ENCODE assay signal across 21 cellular contexts in genomic region chr12:117002040-117002832, GRCh38.
DNase-seq lines count a peak whose midpoint lies in the region; ATAC-seq, FAIRE-seq and TF ChIP-seq lines count a peak whose summit lies in the region.
"Had no signal": no experiment of that assay in that cellular context is flagged by ENCODE, and none has a peak within 500 bp of the region (broad histone marks: within the 10 kb centered on the region; RNA-seq: fewer than 3 reads in every experiment).

No MANE protein-coding gene starts in this region.

- peaks cover 14% of the 10 kb centered on the region for H3K36me3 Mint-ChIP-seq in neural progenitor cell

- H3K4me1 ChIP-seq in SK-N-SH (ENCODE audit: control insufficient read depth in 1 of 2, insufficient read depth in 2 of 2, low read depth in 1 of 2, low read length in 1 of 2) (peaks cover 0 to 14% of the 10 kb centered on the region in 2 experiments; a peak in 1 of 4 replicates), heart left ventricle (peaks cover 0 to 31% (median 6%) of the 10 kb centered on the region in 12 donors), neural progenitor cell (peaks cover 10% of the 10 kb centered on the region), breast epithelium (no peaks in the 10 kb centered on the region)
- H3K4me1 ChIP-seq: BLaER1 treated with 17β-estradiol and CSF1 and Interleukin-3, amounts not matched to agents 10 nM and 100 nM had no signal

- H3F3A ChIP-seq in SK-N-SH (replicated peaks; ENCODE audit: insufficient read depth), result no peaks in the 10 kb centered on the region
- no peaks in the 10 kb centered on the region for H3F3A ChIP-seq in neural progenitor cell (ENCODE audit: low read depth)

- no peaks in the 10 kb centered on the region for H3K27me3 ChIP-seq in SK-N-SH (ENCODE audit: insufficient read depth)
- no peaks in the 10 kb centered on the region for H3K27me3 ChIP-seq in heart left ventricle
- no peaks in the 10 kb centered on the region for H3K27me3 ChIP-seq in neural progenitor cell
- H3K27me3 ChIP-seq in breast epithelium, result no peaks in the 10 kb centered on the region
- H3K27me3 ChIP-seq: BLaER1 treated with 17β-estradiol and CSF1 and Interleukin-3, amounts not matched to agents 10 nM and 100 nM had no signal

- H4K20me1 ChIP-seq in SK-N-SH (ENCODE audit: insufficient read depth), result no peaks in the 10 kb centered on the region; the same call in 1 of the 2 replicates
- H4K20me1 ChIP-seq in neural progenitor cell (ENCODE audit: low read depth), result peaks cover 8% of the 10 kb centered on the region

- H3K27ac ChIP-seq in SK-N-SH (ENCODE audit: low read depth in 2 of 2, low read length in 1 of 2), result no peak overlapping the region; a peak in 1 of 4 replicates
- peak overlapping the region in 6 of 12 donors; percentile 9 to 71 (median 33) for H3K27ac ChIP-seq in heart left ventricle
- peak overlapping the region; percentile 29 for H3K27ac ChIP-seq in neural progenitor cell
- H3K27ac ChIP-seq in breast epithelium, result no peak overlapping the region
- H3K27ac ChIP-seq: BLaER1 treated with 17β-estradiol and CSF1 and Interleukin-3, amounts not matched to agents 10 nM and 100 nM; KMS-11; PC-9 had no signal

- CTCF ChIA-PET in SK-N-SH (lab: Yijun Ruan, JAX), result no interaction called here

- no peak overlapping the region for H3K4me3 ChIP-seq in SK-N-SH (ENCODE audit: low read depth in 2 of 2, low read length in 1 of 2)
- H3K4me3 ChIP-seq in cardiac fibroblast (replicated peaks in 1 of 2; ENCODE audit: low read depth in 2 of 2, low read length in 2 of 2), result no peak overlapping the region
- H3K4me3 ChIP-seq in heart left ventricle, result no peak overlapping the region
- H3K4me3 ChIP-seq in neural progenitor cell, result no peak overlapping the region
- H3K4me3 ChIP-seq in breast epithelium, result no peak overlapping the region
- H3K4me3 ChIP-seq: BLaER1 treated with 17β-estradiol and CSF1 and Interleukin-3, amounts not matched to agents 10 nM and 100 nM; GM12878; PC-9 had no signal

- TF ChIP-seq POLR2A in heart left ventricle (IDR thresholded peaks at IDR 0.05) (no peak), GM12891 (IDR thresholded peaks at IDR 0.05; ENCODE audit: low read depth, low read length) (no peak), breast epithelium (IDR thresholded peaks at IDR 0.05) (no peak)

- H3K36me3 ChIP-seq in SK-N-SH (replicated peaks in 1 of 2; ENCODE audit: control insufficient read depth in 1 of 2, insufficient read depth in 2 of 2, low read length in 1 of 2), result peaks cover 23 to 76% of the 10 kb centered on the region in 2 experiments
- peaks cover 0 to 40% (median 29%) of the 10 kb centered on the region in 9 donors for H3K36me3 ChIP-seq in heart left ventricle
- no peaks in the 10 kb centered on the region for H3K36me3 ChIP-seq in neural progenitor cell
- H3K36me3 ChIP-seq in breast epithelium, result no peaks in the 10 kb centered on the region

- intact Hi-C loops in heart left ventricle (cut with DNase I) (loop anchor here in 1 of 10 donors (10.0 kb wide), 1 partner anchor 297 kb away; no protein-coding TSS in a partner anchor), breast epithelium (cut with DNase I; ENCODE audit: low total_unique reads) (no loop called here)

- H3K9me2 ChIP-seq in SK-N-SH, result no peaks in the 10 kb centered on the region

- H3K27me3 Mint-ChIP-seq in neural progenitor cell (ENCODE audit: insufficient read depth, low read depth), result peaks cover 4% of the 10 kb centered on the region

- TF ChIP-seq EP300 in SK-N-SH (IDR thresholded peaks at IDR 0.05; ENCODE audit: borderline replicate concordance in 1 of 2, low read depth in 1 of 2, low read length in 1 of 2), result no peak

- FAIRE-seq in GM12891 (lab: Jason Lieb, UNC), result no peak
- FAIRE-seq: G401.6, GM12878, GM18507 had no signal

- H3K79me2 ChIP-seq in SK-N-SH (ENCODE audit: insufficient read depth), result peaks cover 11% of the 10 kb centered on the region; the same call in 1 of the 2 replicates
- no peaks in the 10 kb centered on the region for H3K79me2 ChIP-seq in neural progenitor cell (ENCODE audit: low read depth)

- no peak for TF ChIP-seq RAD21 in SK-N-SH (IDR thresholded peaks at IDR 0.05; ENCODE audit: low read length)

- no peak overlapping the region for H3K9ac ChIP-seq in SK-N-SH
- no peak overlapping the region for H3K9ac ChIP-seq in neural progenitor cell
- H3K9ac ChIP-seq: BLaER1 treated with 17β-estradiol and CSF1 and Interleukin-3, amounts not matched to agents 10 nM and 100 nM; KMS-11 had no signal

- H3K9me3 Mint-ChIP-seq in neural progenitor cell, result no peaks in the 10 kb centered on the region

- H3K4me2 ChIP-seq in SK-N-SH (no peak overlapping the region), neural progenitor cell (no peak overlapping the region)
- H3K4me2 ChIP-seq: BLaER1 treated with 17β-estradiol and CSF1 and Interleukin-3, amounts not matched to agents 10 nM and 100 nM; KMS-11; PC-9 had no signal

- POLR2A ChIA-PET in SK-N-SH (lab: Yijun Ruan, JAX), result no interaction called here

- ATAC-seq in SK-N-SH treated with all-trans-retinoic acid at 6 μM for 48 hours, result no peak
- ATAC-seq in heart left ventricle, result peak in 3 of 4 donors; percentile 50 to 60 (median 57)
- ATAC-seq: GM12878 had no signal

- 86% methylated on average over 20 of the region's 21 CpGs for WGBS in SK-N-SH (ENCODE audit: low lambda C conversion rate)
- WGBS in heart left ventricle, 4 donors, result 44 to 65% (median 61%) methylated on average over 20 to 21 of the region's 21 CpGs

- H3K4me3 Mint-ChIP-seq in neural progenitor cell, result no peak overlapping the region

- DNase-seq in SK-N-SH (no peak), cardiac fibroblast (ENCODE audit: low read depth in 2 of 2) (peak; percentile 41 to 46), heart left ventricle (no peak), neural progenitor cell (ENCODE audit: low spot score) (no peak), cortex of kidney (lab: John Stamatoyannopoulos, UW) (no peak), GM12891 (ENCODE audit: insufficient read length, low spot score) (no peak), breast epithelium (ENCODE audit: low spot score in 2 of 2) (no peak)
- DNase-seq: 8988T, DND-41, GOT3, NCI-H1436, NCI-H2029, NCI-H2171, NCI-H748 treated with DMSO at 0.1 percent for 48 hours, PC-9 had no signal

- H3K4me1 Mint-ChIP-seq in neural progenitor cell, result no peaks in the 10 kb centered on the region

- no peak overlapping the region for H3K27ac Mint-ChIP-seq in neural progenitor cell

- H2AFZ ChIP-seq in SK-N-SH (ENCODE audit: low read depth), result no peak overlapping the region
- no peak overlapping the region for H2AFZ ChIP-seq in neural progenitor cell (replicated peaks)
- H2AFZ ChIP-seq: PC-9 had no signal

- no peaks in the 10 kb centered on the region for H3K9me3 ChIP-seq in SK-N-SH
- no peaks in the 10 kb centered on the region for H3K9me3 ChIP-seq in heart left ventricle
- no peaks in the 10 kb centered on the region for H3K9me3 ChIP-seq in neural progenitor cell (ENCODE audit: low read depth)
- H3K9me3 ChIP-seq in breast epithelium, result no peaks in the 10 kb centered on the region
- H3K9me3 ChIP-seq: BLaER1 treated with 17β-estradiol and CSF1 and Interleukin-3, amounts not matched to agents 10 nM and 100 nM had no signal

- TF ChIP-seq CTCF in SK-N-SH (IDR thresholded peaks at IDR 0.05) (no peak), cardiac fibroblast (IDR thresholded peaks at IDR 0.05; ENCODE audit: low read depth, low read length) (no peak), heart left ventricle (IDR thresholded peaks at IDR 0.05) (no peak), neural progenitor cell (IDR thresholded peaks at IDR 0.05) (no peak), breast epithelium (IDR thresholded peaks at IDR 0.05) (no peak)

TF ChIP-seq in SK-N-SH treated with all-trans-retinoic acid at 6 μM for 48 hours, 23 proteins besides CTCF, POLR2A, EP300 and RAD21:
- TF ChIP-seq BACH2 (CRISPR knock-in tag; IDR thresholded peaks at IDR 0.05; ENCODE audit: borderline replicate concordance) (no peak), ISL1 (CRISPR knock-in tag; IDR thresholded peaks at IDR 0.05) (peak; percentile 58; the same call in 1 of the 2 replicates)

TF ChIP-seq in SK-N-SH, 30 proteins besides CTCF, POLR2A, EP300 and RAD21 (continues in another document):
- TF ChIP-seq GATA2 (CRISPR knock-in tag; IDR thresholded peaks at IDR 0.05) (no peak), USF2 (IDR thresholded peaks at IDR 0.05; ENCODE audit: borderline replicate concordance, low read depth, low read length) (no peak), MEF2A (IDR thresholded peaks at IDR 0.05; ENCODE audit: borderline replicate concordance, low read depth) (no peak), JUND (IDR thresholded peaks at IDR 0.05) (no peak), RXRA (IDR thresholded peaks at IDR 0.05; ENCODE audit: borderline replicate concordance, low read depth) (no peak), MAX (IDR thresholded peaks at IDR 0.05; ENCODE audit: low read depth) (no peak), YY1 (IDR thresholded peaks at IDR 0.05; ENCODE audit: low read depth) (no peak)

TF ChIP-seq in GM12891, 5 proteins besides CTCF, POLR2A, EP300 and RAD21:
- no peak for TF ChIP-seq TAF1 (IDR thresholded peaks at IDR 0.05; ENCODE audit: low read depth, low read length)
- no peak for TF ChIP-seq PAX5 (IDR thresholded peaks at IDR 0.05; ENCODE audit: insufficient read depth, low read length, severe bottlenecking)
- no peak for TF ChIP-seq SPI1 (IDR thresholded peaks at IDR 0.05; ENCODE audit: low read depth, low read length)
- no peak for TF ChIP-seq POU2F2 (IDR thresholded peaks at IDR 0.05; ENCODE audit: low read depth, low read length)
- TF ChIP-seq POLR2AphosphoS5 (IDR thresholded peaks at IDR 0.05; ENCODE audit: low read depth, low read length), result no peak

Comparison
In these comparisons a context has a peak if more than half of its experiments do, and no peak if none do; other contexts are left out.
1. DNase-seq: peak in cardiac fibroblast (2 of 2); none in SK-N-SH (single experiment), heart left ventricle (0 of 5), neural progenitor cell (single experiment), cortex of kidney (single experiment), GM12891 (single experiment) and breast epithelium (0 of 2).